Comparison of ENCODE assay signal across 17 cellular contexts in the genomic region with DNA sequence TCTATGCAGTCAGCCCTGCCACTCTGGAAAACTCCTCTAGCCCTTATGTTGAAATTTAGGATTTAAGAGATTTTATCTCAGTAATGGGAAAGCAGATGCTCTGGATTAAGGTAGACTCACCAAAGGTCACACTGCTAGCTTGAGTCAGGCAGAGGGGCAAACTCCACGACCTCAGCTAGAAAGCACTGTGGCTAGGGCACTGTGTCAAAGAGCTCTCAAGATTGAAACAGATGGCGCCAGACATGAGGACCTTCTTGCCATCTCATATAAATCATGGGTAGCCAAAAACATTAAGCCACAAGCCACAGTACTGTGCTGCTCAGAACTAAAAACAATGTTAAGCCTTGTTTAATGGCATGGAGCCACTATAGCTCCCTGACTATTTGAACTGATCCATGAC.
DNase-seq lines count a peak whose midpoint lies in the region; ATAC-seq, FAIRE-seq and TF ChIP-seq lines count a peak whose summit lies in the region.
"Had no signal": no experiment of that assay in that cellular context is flagged by ENCODE, and none has a peak within 500 bp of the region (broad histone marks: within the 10 kb centered on the region; RNA-seq: fewer than 3 reads in every experiment).

No MANE protein-coding gene starts in this region.

- H3K27me3 ChIP-seq in astrocyte (ENCODE audit: insufficient read depth, low read length) = no peaks in the 10 kb centered on the region

- no peak for FAIRE-seq in astrocyte (lab: Jason Lieb, UNC)
- FAIRE-seq: A204.1, D721Med had no signal

- H3K9me3 Mint-ChIP-seq in astrocyte (ENCODE audit: unreplicated experiment) = no peaks in the 10 kb centered on the region
- peaks cover 0 to 6% of the 10 kb centered on the region in 2 donors for H3K9me3 Mint-ChIP-seq in stimulated activated naive CD8-positive, alpha-beta T cell treated with anti-CD3 and anti-CD28 coated beads, Interleukin-15, amount 100 ng/mL, for 72 hours
- H3K9me3 Mint-ChIP-seq: CD8-positive, alpha-beta T cell had no signal

- peaks cover 7% of the 10 kb centered on the region for H3K4me1 ChIP-seq in astrocyte (ENCODE audit: insufficient read depth, low read length)

- H3K4me3 ChIP-seq in astrocyte (ENCODE audit: insufficient read depth, low read depth, low read length) (no peak overlapping the region), fibroblast of villous mesenchyme (ENCODE audit: low read depth, low read length) (no peak overlapping the region)
- H3K4me3 ChIP-seq: GM23338, HAP-1 had no signal

- no peak overlapping the region for H3K4me2 ChIP-seq in astrocyte (ENCODE audit: low read length)
- H3K4me2 ChIP-seq: GM23338 had no signal

- H3K27ac ChIP-seq in astrocyte (ENCODE audit: low read depth, low read length) = no peak overlapping the region

- no peak for ATAC-seq in stimulated activated naive CD8-positive, alpha-beta T cell treated with anti-CD3 and anti-CD28 coated beads, Interleukin-15, amount 100 ng/mL, for 72 hours
- ATAC-seq in GM18868 (IDR thresholded peaks at IDR 0.05; ENCODE audit: unreplicated experiment) = no peak
- ATAC-seq: CD8-positive, alpha-beta T cell; GM23338 had no signal

- no peak overlapping the region for H3K27ac Mint-ChIP-seq in astrocyte (ENCODE audit: unreplicated experiment)
- H3K27ac Mint-ChIP-seq in stimulated activated naive CD8-positive, alpha-beta T cell treated with anti-CD3 and anti-CD28 coated beads, Interleukin-15, amount 100 ng/mL, for 72 hours = peak overlapping the region in 1 of 2 donors; percentile 34
- H3K27ac Mint-ChIP-seq: CD8-positive, alpha-beta T cell; GM23338 had no signal

- peak; percentile 14 for DNase-seq in GM04503 (ENCODE audit: low read depth)
- DNase-seq in NCI-H524 treated with DMSO at 0.1 percent for 48 hours (lab: John Stamatoyannopoulos, UW) = peak; percentile 83
- peak; percentile 25 for DNase-seq in astrocyte (ENCODE audit: low read depth)
- DNase-seq in fibroblast of villous mesenchyme (ENCODE audit: low read depth) = peak; percentile 51
- no peak for DNase-seq in stimulated activated naive CD8-positive, alpha-beta T cell treated with anti-CD3 and anti-CD28 coated beads, Interleukin-15, amount 100 ng/mL, for 72 hours
- no peak for DNase-seq in NCI-H2107 (lab: John Stamatoyannopoulos, UW)
- DNase-seq: CD8-positive, alpha-beta T cell; COR-L47; DMS53; GF-D8; IMR-90 had no signal

- TF ChIP-seq CTCF in astrocyte (IDR thresholded peaks at IDR 0.05; ENCODE audit: insufficient read depth, low read depth, low read length) (no peak), fibroblast of villous mesenchyme (IDR thresholded peaks at IDR 0.05; ENCODE audit: insufficient read depth, low read depth, low read length) (no peak)

- H3K9ac ChIP-seq in astrocyte (ENCODE audit: low read length) = no peak overlapping the region

- H3K4me3 Mint-ChIP-seq in astrocyte (ENCODE audit: unreplicated experiment) = no peak overlapping the region
- H3K4me3 Mint-ChIP-seq in stimulated activated naive CD8-positive, alpha-beta T cell treated with anti-CD3 and anti-CD28 coated beads, Interleukin-15, amount 100 ng/mL, for 72 hours = no peak overlapping the region
- H3K4me3 Mint-ChIP-seq: CD14-positive monocyte; CD8-positive, alpha-beta T cell; GM23338 had no signal

- peaks cover 22% of the 10 kb centered on the region for H3K36me3 Mint-ChIP-seq in astrocyte (ENCODE audit: low read depth, unreplicated experiment)

- no peak overlapping the region for H2AFZ ChIP-seq in astrocyte (ENCODE audit: low read depth, low read length)
- H2AFZ ChIP-seq: GM23338 had no signal

- peaks cover 14% of the 10 kb centered on the region for H3K4me1 Mint-ChIP-seq in astrocyte (ENCODE audit: low read depth, unreplicated experiment)
- H3K4me1 Mint-ChIP-seq in stimulated activated naive CD8-positive, alpha-beta T cell treated with anti-CD3 and anti-CD28 coated beads, Interleukin-15, amount 100 ng/mL, for 72 hours = no peaks in the 10 kb centered on the region

- H3K27me3 Mint-ChIP-seq in astrocyte (ENCODE audit: low read depth, unreplicated experiment) = no peaks in the 10 kb centered on the region
- H3K27me3 Mint-ChIP-seq in stimulated activated naive CD8-positive, alpha-beta T cell treated with anti-CD3 and anti-CD28 coated beads, Interleukin-15, amount 100 ng/mL, for 72 hours = no peaks in the 10 kb centered on the region

- no peaks in the 10 kb centered on the region for H4K20me1 ChIP-seq in astrocyte (ENCODE audit: insufficient read depth, low read length)

- H3K36me3 ChIP-seq in astrocyte (ENCODE audit: insufficient read depth, low read length) = no peaks in the 10 kb centered on the region
- H3K36me3 ChIP-seq: HAP-1 had no signal

- no peaks in the 10 kb centered on the region for H3K79me2 ChIP-seq in astrocyte (ENCODE audit: insufficient read depth, low read length)

- H3K9me3 ChIP-seq in astrocyte (ENCODE audit: insufficient read depth, low read depth, low read length) = no peaks in the 10 kb centered on the region
- H3K9me3 ChIP-seq: HAP-1 had no signal

Comparison
In these comparisons a context has a peak if more than half of its experiments do, and no peak if none do; other contexts are left out.
1. DNase-seq: peak in GM04503 (single experiment), NCI-H524 treated with DMSO at 0.1 percent for 48 hours (single experiment), astrocyte (single experiment) and fibroblast of villous mesenchyme (single experiment); none in stimulated activated naive CD8-positive, alpha-beta T cell treated with anti-CD3 and anti-CD28 coated beads, Interleukin-15, amount 100 ng/mL, for 72 hours (0 of 2) and NCI-H2107 (single experiment).